Comparison of ENCODE assay signal across 13 cellular contexts in the genomic region with DNA sequence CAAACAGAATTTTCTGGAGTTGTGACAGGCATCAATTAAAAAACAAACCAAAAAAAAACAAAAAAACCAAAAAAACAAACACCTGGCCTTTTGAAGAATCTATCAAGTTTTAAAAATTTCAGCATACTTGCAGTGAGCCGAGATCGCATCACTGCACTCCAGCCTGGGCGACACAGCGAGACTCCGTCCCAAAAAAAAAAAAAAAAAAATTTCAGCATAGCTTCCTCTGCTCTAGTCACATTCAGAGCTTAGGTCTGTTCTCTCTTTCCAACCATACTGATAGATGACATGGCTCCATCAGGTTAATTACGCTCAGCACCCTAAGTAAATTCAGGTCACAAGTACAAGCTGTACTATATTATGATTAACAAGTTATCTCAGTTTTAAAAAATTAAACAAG. TPM values are rescaled to one million over a fixed set of nuclear protein-coding genes. Genes with fewer than 3 reads are reported as not detected.
DNase-seq lines count a peak whose midpoint lies in the region; ATAC-seq and TF ChIP-seq lines count a peak whose summit lies in the region.
"Had no signal": no experiment of that assay in that cellular context is flagged by ENCODE, and none has a peak within 500 bp of the region (broad histone marks: within the 10 kb centered on the region; RNA-seq: fewer than 3 reads in every experiment).

No MANE protein-coding gene starts in this region.

- intact Hi-C loops in lower leg skin (cut with DNase I; ENCODE audit: low total_unique reads), result no loop called here

- H3K9me3 ChIP-seq in BLaER1 (no peaks in the 10 kb centered on the region), DND-41 (ENCODE audit: insufficient read depth, low read length, severe bottlenecking) (no peaks in the 10 kb centered on the region), neural progenitor cell (ENCODE audit: low read depth) (no peaks in the 10 kb centered on the region)

- H3K4me3 ChIP-seq in BLaER1 (no peak overlapping the region), DND-41 (ENCODE audit: low read depth in 1 of 2, low read length in 2 of 2) (no peak overlapping the region), neural progenitor cell (no peak overlapping the region), lower leg skin (ENCODE audit: low read depth, poor library complexity, severe bottlenecking) (no peak overlapping the region)

- H3K4me2 ChIP-seq in BLaER1 (peak overlapping the region; percentile 82; the same call in 1 of the 2 replicates), DND-41 (ENCODE audit: insufficient read depth, low read length) (peak overlapping the region; percentile 92), neural progenitor cell (peak overlapping the region; percentile 5)

- H3K27me3 ChIP-seq in BLaER1 (no peaks in the 10 kb centered on the region), DND-41 (ENCODE audit: insufficient read depth, low read length, poor library complexity) (no peaks in the 10 kb centered on the region), neural progenitor cell (no peaks in the 10 kb centered on the region)
- H3K27me3 ChIP-seq: foreskin keratinocyte had no signal

- H3K4me1 ChIP-seq in BLaER1 (peaks cover 53% of the 10 kb centered on the region), DND-41 (ENCODE audit: insufficient read depth, low read length) (peaks cover 47% of the 10 kb centered on the region), neural progenitor cell (peaks cover 14% of the 10 kb centered on the region)

- H3K9me3 Mint-ChIP-seq in activated naive CD8-positive, alpha-beta T cell treated with anti-CD3 and anti-CD28 coated beads, Interleukin-2, amount 50 U/mL, for 24 hours, result no peaks in the 10 kb centered on the region
- no peaks in the 10 kb centered on the region for H3K9me3 Mint-ChIP-seq in neural progenitor cell

- H3K79me2 ChIP-seq in DND-41 (ENCODE audit: insufficient read depth, low read length) (peaks cover 81% of the 10 kb centered on the region), neural progenitor cell (ENCODE audit: low read depth) (peaks cover 75% of the 10 kb centered on the region)

- TF ChIP-seq POLR2A in lower leg skin (IDR thresholded peaks at IDR 0.05), result no peak

- no peak overlapping the region for H3K27ac ChIP-seq in BLaER1
- no peak overlapping the region for H3K27ac ChIP-seq in DND-41 (ENCODE audit: low read length)
- H3K27ac ChIP-seq in neural progenitor cell, result no peak overlapping the region
- H3K27ac ChIP-seq: foreskin keratinocyte had no signal

- H3K36me3 ChIP-seq in BLaER1, result peaks cover 4% of the 10 kb centered on the region; the same call in 1 of the 2 replicates
- peaks cover 5% of the 10 kb centered on the region; the same call in 1 of the 2 replicates for H3K36me3 ChIP-seq in DND-41 (ENCODE audit: insufficient read depth, low read length)
- H3K36me3 ChIP-seq in neural progenitor cell, result no peaks in the 10 kb centered on the region

- no peak overlapping the region for H2AFZ ChIP-seq in DND-41 (ENCODE audit: low read depth, low read length)
- no peak overlapping the region for H2AFZ ChIP-seq in neural progenitor cell (replicated peaks)

- 80 to 93% methylated on average over 6 of the region's 6 CpGs for WGBS in lower leg skin, 2 donors

- peaks cover 74% of the 10 kb centered on the region for H3K4me1 Mint-ChIP-seq in activated naive CD8-positive, alpha-beta T cell treated with anti-CD3 and anti-CD28 coated beads, Interleukin-2, amount 50 U/mL, for 24 hours
- H3K4me1 Mint-ChIP-seq in neural progenitor cell, result peaks cover 47% of the 10 kb centered on the region

- ATAC-seq in DND-41 (ENCODE audit: insufficient read depth, low read depth) (no peak), GM18873 (IDR thresholded peaks at IDR 0.05; ENCODE audit: low FRiP score, unreplicated experiment) (no peak)
- ATAC-seq in activated naive CD8-positive, alpha-beta T cell treated with anti-CD3 and anti-CD28 coated beads, Interleukin-2, amount 50 U/mL, for 24 hours, result no peak
- ATAC-seq: foreskin keratinocyte had no signal

- peaks cover 69% of the 10 kb centered on the region for H4K20me1 ChIP-seq in BLaER1
- H4K20me1 ChIP-seq in DND-41 (ENCODE audit: insufficient read depth, low read length), result peaks cover 58% of the 10 kb centered on the region
- peaks cover 74% of the 10 kb centered on the region for H4K20me1 ChIP-seq in neural progenitor cell (ENCODE audit: low read depth)

- no peak overlapping the region for H3K27ac Mint-ChIP-seq in activated naive CD8-positive, alpha-beta T cell treated with anti-CD3 and anti-CD28 coated beads, Interleukin-2, amount 50 U/mL, for 24 hours
- no peak overlapping the region for H3K27ac Mint-ChIP-seq in neural progenitor cell

- H3F3A ChIP-seq in neural progenitor cell (ENCODE audit: low read depth), result peaks cover 25% of the 10 kb centered on the region

- TF ChIP-seq CTCF in DND-41 (IDR thresholded peaks at IDR 0.05; ENCODE audit: borderline replicate concordance, extremely low read depth, low read length, poor library complexity, severe bottlenecking) (no peak), neural progenitor cell (IDR thresholded peaks at IDR 0.05) (no peak), lower leg skin (IDR thresholded peaks at IDR 0.05) (no peak)

- DNase-seq in DND-41 (no peak), neural progenitor cell (ENCODE audit: low spot score) (no peak), RKO (ENCODE audit: low spot score) (no peak), lower leg skin (ENCODE audit: low spot score in 2 of 2) (no peak), GM19238 (ENCODE audit: insufficient read length, low spot score) (no peak)
- DNase-seq in activated naive CD8-positive, alpha-beta T cell treated with anti-CD3 and anti-CD28 coated beads, Interleukin-2, amount 50 U/mL, for 24 hours, result no peak
- DNase-seq: activated gamma-delta T cell, dermis blood vessel endothelial cell, foreskin keratinocyte, islet precursor cell, nucleus accumbens had no signal

- H3K9ac ChIP-seq in BLaER1 (no peak overlapping the region), DND-41 (ENCODE audit: low read depth, low read length) (no peak overlapping the region), neural progenitor cell (no peak overlapping the region)

- no peaks in the 10 kb centered on the region for H3K27me3 Mint-ChIP-seq in activated naive CD8-positive, alpha-beta T cell treated with anti-CD3 and anti-CD28 coated beads, Interleukin-2, amount 50 U/mL, for 24 hours
- H3K27me3 Mint-ChIP-seq in neural progenitor cell (ENCODE audit: insufficient read depth, low read depth), result peaks cover 8% of the 10 kb centered on the region

- H3K36me3 Mint-ChIP-seq in activated naive CD8-positive, alpha-beta T cell treated with anti-CD3 and anti-CD28 coated beads, Interleukin-2, amount 50 U/mL, for 24 hours (ENCODE audit: low read depth), result no peaks in the 10 kb centered on the region
- no peaks in the 10 kb centered on the region for H3K36me3 Mint-ChIP-seq in neural progenitor cell

- peak overlapping the region; percentile 29 for H3K4me3 Mint-ChIP-seq in activated naive CD8-positive, alpha-beta T cell treated with anti-CD3 and anti-CD28 coated beads, Interleukin-2, amount 50 U/mL, for 24 hours
- peak overlapping the region; percentile 99 for H3K4me3 Mint-ChIP-seq in neural progenitor cell

RNA-seq across cellular contexts. Expression of a gene that starts 3.1 kb away (rescaled TPM):
- total RNA-seq in neural progenitor cell (ENCODE audit: low replicate concordance) (31.2 and 45.5 TPM in 2 replicates), lower leg skin (10 to 100 TPM; 24.3 to 38.9 (median 35.5) TPM)

Comparison
In these comparisons a context has a peak if more than half of its experiments do, and no peak if none do; other contexts are left out.
1. H3K4me2 ChIP-seq: peak in every context shown above with its lines; median percentile 92 in DND-41; 82 in BLaER1; 5 in neural progenitor cell.